Comparison of ENCODE assay signal across 31 cellular contexts in the genomic region with DNA sequence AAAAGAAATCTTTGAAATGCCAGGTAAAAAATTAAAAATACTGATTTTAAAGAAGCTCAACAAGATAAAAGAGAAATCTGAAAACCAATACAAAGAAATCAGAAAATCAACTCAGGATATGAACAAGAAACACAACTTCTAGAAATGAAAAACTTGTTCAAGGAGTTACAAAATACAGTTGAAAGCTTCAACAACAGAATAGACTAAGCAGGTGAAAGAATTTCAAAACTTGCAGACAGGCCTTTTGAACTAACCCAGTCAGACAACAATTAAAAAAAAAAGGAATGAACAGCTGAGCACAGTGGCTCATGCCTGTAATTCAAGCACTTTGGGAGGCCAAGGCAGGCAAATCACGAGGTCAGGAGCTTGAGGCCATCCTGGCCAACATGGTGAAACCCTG.
"Had no signal": no experiment of that assay in that cellular context is flagged by ENCODE, and none has a peak within 500 bp of the region (broad histone marks: within the 10 kb centered on the region; RNA-seq: fewer than 3 reads in every experiment).

No MANE protein-coding gene starts in this region.

- H3K4me1 ChIP-seq: body of pancreas, breast epithelium, SJCRH30 had no signal

- ATAC-seq: activated CD8-positive, alpha-beta memory T cell treated with anti-CD3 and anti-CD28 coated beads, Interleukin-2, amount 10 ng/mL, durations not matched to agents 7 days and 5 days; body of pancreas; Panc1 had no signal

- FAIRE-seq: astrocyte had no signal

- DNase-seq: activated CD4-positive, alpha-beta memory T cell treated with anti-CD3 and anti-CD28 coated beads, Interleukin-2, amount 10 ng/mL, durations not matched to agents 7 days and 5 days; activated CD4-positive, alpha-beta T cell treated with anti-CD3 and anti-CD28 coated beads for 1 hour; activated CD4-positive, alpha-beta T cell treated with anti-CD3 and anti-CD28 coated beads for 48 hours; activated CD4-positive, CD25-positive, alpha-beta regulatory T cell; activated CD8-positive, alpha-beta memory T cell treated with anti-CD3 and anti-CD28 coated beads for 24 hours; activated CD8-positive, alpha-beta memory T cell treated with anti-CD3 and anti-CD28 coated beads, Interleukin-2, amount 10 ng/mL, durations not matched to agents 7 days and 5 days; activated CD8-positive, alpha-beta memory T cell treated with anti-CD3 and anti-CD28 coated beads, Interleukin-2, amount 50 U/mL, for 48 hours; activated effector memory CD4-positive, alpha-beta T cell treated with Interleukin-2 at 50 U/mL for 16 hours; activated naive CD4-positive, alpha-beta T cell treated with Interleukin-2 at 50 U/mL for 16 hours; activated naive CD8-positive, alpha-beta T cell treated with anti-CD3 and anti-CD28 coated beads, Interleukin-2, amount 10 ng/mL, durations not matched to agents 7 days and 5 days; activated T-cell treated with anti-CD3 and anti-CD28 coated beads, Interleukin-2, amount 50 U/mL, for 48 hours; amygdala; body of pancreas; cerebellar nuclear complex; NCI-H1092 treated with DMSO at 0.1 percent for 48 hours; NCI-H187; NCI-H2029 treated with DMSO at 0.1 percent for 48 hours; NCI-H2107; NCI-H2171; NCI-H226; NCI-H446 treated with DMSO at 0.1 percent for 48 hours; NCI-H524; NK-92 treated with Interleukin-12 subunit alpha and Interleukin-12 subunit beta, amount 100 ng/mL, for 24 hours; SHP77; T1000; WERI-Rb-1 had no signal

- H3K9me3 ChIP-seq: body of pancreas had no signal

- H3K27ac ChIP-seq: body of pancreas, breast epithelium, SJCRH30, SK-N-MC, WERI-Rb-1 had no signal

- H3K27me3 ChIP-seq: body of pancreas, breast epithelium, SJCRH30 had no signal

- H3K36me3 ChIP-seq: breast epithelium, SJCRH30, WERI-Rb-1 had no signal

- H3K4me3 ChIP-seq: body of pancreas, breast epithelium, SJCRH30, SK-N-MC had no signal
